14 cellular contexts compared by ENCODE assay signal in genomic region chr9:27414215-27414731, GRCh38.
A peak's percentile ranks its signal among the peaks of the same experiment; 100 is the strongest.
DNase-seq lines count a peak whose midpoint lies in the region; ATAC-seq and TF ChIP-seq lines count a peak whose summit lies in the region.
"Had no signal": no experiment of that assay in that cellular context is flagged by ENCODE, and none has a peak within 500 bp of the region (broad histone marks: within the 10 kb centered on the region; RNA-seq: fewer than 3 reads in every experiment).

No MANE protein-coding gene starts in this region.

- H3K4me3 Mint-ChIP-seq in mesothelial cell of epicardium = no peak overlapping the region
- H3K4me3 Mint-ChIP-seq: H9, IgD-negative memory B cell had no signal

- DNase-seq in SJCRH30 (peak; percentile 19 to 52), esophagus squamous epithelium (lab: John Stamatoyannopoulos, UW) (no peak), mesothelial cell of epicardium (ENCODE audit: low spot score in 2 of 2, unreplicated experiment in 2 of 2) (no peak), suprapubic skin (ENCODE audit: low spot score in 2 of 2) (no peak), NOMO-1 treated with DMSO at 0.1 percent for 48 hours (lab: John Stamatoyannopoulos, UW; ENCODE audit: unreplicated experiment) (no peak), NCI-H774 (lab: John Stamatoyannopoulos, UW) (no peak), RKO (ENCODE audit: low spot score) (no peak)
- DNase-seq: activated CD8-positive, alpha-beta memory T cell treated with anti-CD3 and anti-CD28 coated beads, Interleukin-2, amount 50 U/mL, for 48 hours; H9; NCI-H1436 treated with DMSO at 0.1 percent for 48 hours; NCI-H526 treated with DMSO at 0.1 percent for 48 hours had no signal

- H3K27me3 Mint-ChIP-seq in mesothelial cell of epicardium (ENCODE audit: low read depth) = no peaks in the 10 kb centered on the region
- H3K27me3 Mint-ChIP-seq: IgD-negative memory B cell had no signal

- H3K36me3 ChIP-seq in SJCRH30 = no peaks in the 10 kb centered on the region
- H3K36me3 ChIP-seq in esophagus squamous epithelium = no peaks in the 10 kb centered on the region
- H3K36me3 ChIP-seq in suprapubic skin = no peaks in the 10 kb centered on the region
- H3K36me3 ChIP-seq: SJSA1 had no signal

- H3K27me3 ChIP-seq in SJCRH30 (no peaks in the 10 kb centered on the region), esophagus squamous epithelium (no peaks in the 10 kb centered on the region), suprapubic skin (no peaks in the 10 kb centered on the region)
- H3K27me3 ChIP-seq: SJSA1 had no signal

- ATAC-seq in GM18502 (IDR thresholded peaks at IDR 0.05; ENCODE audit: poor library complexity, unreplicated experiment) = no peak

- peak overlapping the region; percentile 69 for H3K27ac Mint-ChIP-seq in mesothelial cell of epicardium
- H3K27ac Mint-ChIP-seq: H9, IgD-negative memory B cell had no signal

- peaks cover 20% of the 10 kb centered on the region for H3K4me1 Mint-ChIP-seq in mesothelial cell of epicardium

- WGBS in esophagus squamous epithelium, 2 donors = 34 to 41% methylated on average over 4 of the region's 4 CpGs
- 37% methylated on average over 2 of the region's 4 CpGs for WGBS in suprapubic skin

- H3K36me3 Mint-ChIP-seq in mesothelial cell of epicardium = peaks cover 16% of the 10 kb centered on the region

- intact Hi-C loops in esophagus squamous epithelium (cut with DNase I) = no loop called here

- H3K9me3 Mint-ChIP-seq in mesothelial cell of epicardium = peaks cover 12% of the 10 kb centered on the region
- H3K9me3 Mint-ChIP-seq: H9, IgD-negative memory B cell had no signal

- no peak for TF ChIP-seq EP300 in suprapubic skin (IDR thresholded peaks at IDR 0.05)

- H3K4me1 ChIP-seq in SJCRH30 = no peaks in the 10 kb centered on the region
- peaks cover 13 to 30% (median 14%) of the 10 kb centered on the region in 3 donors for H3K4me1 ChIP-seq in esophagus squamous epithelium
- peaks cover 25% of the 10 kb centered on the region for H3K4me1 ChIP-seq in suprapubic skin
- H3K4me1 ChIP-seq: SJSA1 had no signal

- no peak overlapping the region for H3K27ac ChIP-seq in SJCRH30
- peak overlapping the region; percentile 57 to 86 (median 76) for H3K27ac ChIP-seq in esophagus squamous epithelium
- H3K27ac ChIP-seq in suprapubic skin = peak overlapping the region; percentile 63
- H3K27ac ChIP-seq: SJSA1 had no signal

- TF ChIP-seq CTCF in esophagus squamous epithelium (IDR thresholded peaks at IDR 0.05) = no peak
- TF ChIP-seq CTCF in mesothelial cell of epicardium (IDR thresholded peaks at IDR 0.05; ENCODE audit: unreplicated experiment) = no peak
- TF ChIP-seq CTCF in suprapubic skin (IDR thresholded peaks at IDR 0.05) = no peak

- H3K4me3 ChIP-seq in SJCRH30 (no peak overlapping the region), esophagus squamous epithelium (peak overlapping the region in 2 of 4 donors; percentile 28 to 53), suprapubic skin (peak overlapping the region; percentile 35)
- H3K4me3 ChIP-seq: SJSA1 had no signal

- no peaks in the 10 kb centered on the region for H3K9me3 ChIP-seq in SJCRH30 (replicated peaks)
- no peaks in the 10 kb centered on the region for H3K9me3 ChIP-seq in esophagus squamous epithelium
- no peaks in the 10 kb centered on the region for H3K9me3 ChIP-seq in suprapubic skin
- H3K9me3 ChIP-seq: SJSA1 had no signal

- no peak for TF ChIP-seq POLR2A in esophagus squamous epithelium (IDR thresholded peaks at IDR 0.05)
- no peak for TF ChIP-seq POLR2A in suprapubic skin (IDR thresholded peaks at IDR 0.05)

Comparison
In these comparisons a context has a peak if more than half of its experiments do, and no peak if none do; other contexts are left out.
1. DNase-seq: peak in SJCRH30 (2 of 2); none in esophagus squamous epithelium (single experiment), mesothelial cell of epicardium (0 of 2), suprapubic skin (0 of 2), NOMO-1 treated with DMSO at 0.1 percent for 48 hours (single experiment), NCI-H774 (single experiment) and RKO (single experiment).